In the genomic region with DNA sequence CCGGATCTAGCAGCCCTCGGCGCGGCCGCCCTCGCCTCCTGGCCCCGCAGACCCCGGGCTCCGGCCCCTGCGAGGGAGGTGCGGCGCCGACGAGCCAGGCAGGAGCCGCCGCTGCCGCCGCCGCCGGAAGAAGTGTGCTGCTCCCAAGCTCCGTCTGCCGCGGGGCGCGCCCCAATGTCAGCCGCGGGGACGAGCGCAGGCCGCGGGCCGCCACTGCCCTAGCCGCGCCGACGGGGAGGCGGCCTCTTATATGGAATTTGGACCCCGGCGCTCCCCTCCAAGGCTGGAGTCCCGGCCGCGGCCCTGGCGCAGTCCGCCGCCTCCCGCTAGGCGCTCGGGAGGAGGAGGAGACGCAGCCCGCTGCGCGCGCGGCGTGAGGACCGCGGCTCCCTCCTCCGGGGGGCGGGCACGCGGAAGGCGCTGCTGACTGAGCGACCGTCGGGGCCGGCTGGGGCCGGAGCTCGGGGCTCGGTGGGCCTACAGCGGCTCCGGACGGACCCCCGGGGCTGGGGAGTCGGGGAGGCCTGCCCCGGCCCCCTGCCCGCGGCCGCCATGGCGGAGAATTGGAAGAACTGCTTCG, we compare ENCODE assay signal across 8 cellular contexts. TPM values are rescaled to one million over a fixed set of nuclear protein-coding genes. Genes with fewer than 3 reads are reported as not detected.
DNase-seq lines count a peak whose midpoint lies in the region; ATAC-seq and TF ChIP-seq lines count a peak whose summit lies in the region.

A gene with protein sequence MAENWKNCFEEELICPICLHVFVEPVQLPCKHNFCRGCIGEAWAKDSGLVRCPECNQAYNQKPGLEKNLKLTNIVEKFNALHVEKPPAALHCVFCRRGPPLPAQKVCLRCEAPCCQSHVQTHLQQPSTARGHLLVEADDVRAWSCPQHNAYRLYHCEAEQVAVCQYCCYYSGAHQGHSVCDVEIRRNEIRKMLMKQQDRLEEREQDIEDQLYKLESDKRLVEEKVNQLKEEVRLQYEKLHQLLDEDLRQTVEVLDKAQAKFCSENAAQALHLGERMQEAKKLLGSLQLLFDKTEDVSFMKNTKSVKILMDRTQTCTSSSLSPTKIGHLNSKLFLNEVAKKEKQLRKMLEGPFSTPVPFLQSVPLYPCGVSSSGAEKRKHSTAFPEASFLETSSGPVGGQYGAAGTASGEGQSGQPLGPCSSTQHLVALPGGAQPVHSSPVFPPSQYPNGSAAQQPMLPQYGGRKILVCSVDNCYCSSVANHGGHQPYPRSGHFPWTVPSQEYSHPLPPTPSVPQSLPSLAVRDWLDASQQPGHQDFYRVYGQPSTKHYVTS (plus strand): TSS at position 414 of the 580 bp plus-strand sequence. CDS start 139 bp downstream, at position 553.

- H3F3A ChIP-seq in Loucy (ENCODE audit: low read depth), result 0 out of 2 replicates have a peak, but pooled peaks cover 10% of the 10 kb centered on the region

- peak within 1 kb of the TSS; percentile 92 for H3K18ac ChIP-seq in mesendoderm (ENCODE audit: low read length)

- H3K4me3 ChIP-seq in GM06990 (replicated peaks; ENCODE audit: low read depth, low read length) (peak within 1 kb of the TSS; percentile 78), Loucy (ENCODE audit: low read length, poor library complexity, severe bottlenecking) (peak within 1 kb of the TSS; percentile 86), mesendoderm (ENCODE audit: low read length) (peak within 1 kb of the TSS; percentile 53)

- WGBS in mesendoderm (ENCODE audit: extremely low coverage, insufficient coverage, low lambda C conversion rate), result no CpG with 5 or more reads among the region's 80 CpGs

- peak within 1 kb of the TSS; percentile 97 for H3K4ac ChIP-seq in mesendoderm (ENCODE audit: low read depth, low read length)

- H3K27ac Mint-ChIP-seq in stimulated activated effector memory CD8-positive, alpha-beta T cell treated with anti-CD3 and anti-CD28 coated beads, Interleukin-12 subunit alpha, Interleukin-12 subunit beta, amount 100 ng/mL, for 72 hours, result peak within 1 kb of the TSS; percentile 97

- H3K4me2 ChIP-seq in Loucy (ENCODE audit: low read depth, low read length, poor library complexity, severe bottlenecking) (peak within 1 kb of the TSS; percentile 100), mesendoderm (ENCODE audit: low read length) (peak within 1 kb of the TSS; percentile 89)

- H3K27me3 ChIP-seq in GM06990 (replicated peaks; ENCODE audit: control insufficient read depth, insufficient read depth, low read length), result no peaks in the 10 kb centered on the region
- H3K27me3 ChIP-seq in Loucy (ENCODE audit: insufficient read depth, low read length, poor library complexity, severe bottlenecking), result no peaks in the 10 kb centered on the region
- H3K27me3 ChIP-seq in mesendoderm (ENCODE audit: insufficient read depth, low read length, poor library complexity), result no peaks in the 10 kb centered on the region

- no peaks in the 10 kb centered on the region for H3K9me3 ChIP-seq in Loucy (ENCODE audit: insufficient read depth, low read depth, low read length)

- H3K4me1 ChIP-seq in Loucy (ENCODE audit: insufficient read depth, low read length, poor library complexity, severe bottlenecking) (peaks cover 37% of the 10 kb centered on the region), mesendoderm (ENCODE audit: control insufficient read depth, low read depth, low read length) (peaks cover 3% of the 10 kb centered on the region)

- H4K8ac ChIP-seq in mesendoderm (ENCODE audit: low read depth, low read length), result no peak within 1 kb of the TSS

- peaks cover 43% of the 10 kb centered on the region for H3K4me1 Mint-ChIP-seq in stimulated activated effector memory CD8-positive, alpha-beta T cell treated with anti-CD3 and anti-CD28 coated beads, Interleukin-12 subunit alpha, Interleukin-12 subunit beta, amount 100 ng/mL, for 72 hours

- H2AFZ ChIP-seq in Loucy (ENCODE audit: low read length), result no peak within 1 kb of the TSS

- H2BK15ac ChIP-seq in mesendoderm (replicated peaks; ENCODE audit: low read depth), result no peak within 1 kb of the TSS

- peak within 1 kb of the TSS; percentile 94 for H3K4me3 Mint-ChIP-seq in stimulated activated effector memory CD8-positive, alpha-beta T cell treated with anti-CD3 and anti-CD28 coated beads, Interleukin-12 subunit alpha, Interleukin-12 subunit beta, amount 100 ng/mL, for 72 hours

- H3K23ac ChIP-seq in mesendoderm (ENCODE audit: low read length), result peak within 1 kb of the TSS; percentile 29

- H3K9me3 Mint-ChIP-seq in stimulated activated effector memory CD8-positive, alpha-beta T cell treated with anti-CD3 and anti-CD28 coated beads, Interleukin-12 subunit alpha, Interleukin-12 subunit beta, amount 100 ng/mL, for 72 hours, result no peaks in the 10 kb centered on the region

- H3K27ac ChIP-seq in mesendoderm (ENCODE audit: low read depth, low read length), result peak within 1 kb of the TSS; percentile 97

- H3K79me2 ChIP-seq in Loucy (ENCODE audit: insufficient read depth, low read length) (peaks cover 65% of the 10 kb centered on the region), mesendoderm (ENCODE audit: control insufficient read depth, insufficient read depth, low read length) (peaks cover 40% of the 10 kb centered on the region)

- H3K9ac ChIP-seq in Loucy (ENCODE audit: low read depth, low read length, poor library complexity, severe bottlenecking), result peak within 1 kb of the TSS; percentile 98
- H3K9ac ChIP-seq in mesendoderm (ENCODE audit: low read length), result peak within 1 kb of the TSS; percentile 84

- H3K79me1 ChIP-seq in mesendoderm (ENCODE audit: low read length), result peaks cover 17% of the 10 kb centered on the region

- H2BK120ac ChIP-seq in mesendoderm (ENCODE audit: low read depth, low read length), result peak within 1 kb of the TSS; percentile 64

- peak within 1 kb of the TSS; percentile 86 for H3K56ac ChIP-seq in mesendoderm (ENCODE audit: low read length)

- peaks cover 47% of the 10 kb centered on the region for H4K20me1 ChIP-seq in Loucy (ENCODE audit: insufficient read depth, low read length, poor library complexity, severe bottlenecking)

- no peak within 1 kb of the TSS for H4K5ac ChIP-seq in mesendoderm (ENCODE audit: low read length)

- DNase-seq in GM06990 (ENCODE audit: extremely low read depth, insufficient read length) (peak; percentile 80), ecto neural progenitor cell (ENCODE audit: low spot score) (peak; percentile 75), mesendoderm (peak; percentile 65), cerebellar nuclear complex (lab: John Stamatoyannopoulos, UW) (no peak)
- DNase-seq in activated CD4-positive, alpha-beta T cell treated with anti-CD3 and anti-CD28 coated beads, Interleukin-2, amount 50 U/mL, for 1 hour, result peak; percentile 57
- peak; percentile 56 to 85 for DNase-seq in stimulated activated effector memory CD8-positive, alpha-beta T cell treated with anti-CD3 and anti-CD28 coated beads, Interleukin-12 subunit alpha, Interleukin-12 subunit beta, amount 100 ng/mL, for 72 hours (ENCODE audit: low spot score in 2 of 2)

- H2AK5ac ChIP-seq in mesendoderm (ENCODE audit: low read length), result no peak within 1 kb of the TSS

- no peak for TF ChIP-seq CTCF in GM06990 (IDR thresholded peaks at IDR 0.05; ENCODE audit: insufficient read depth, low read length, poor library complexity, severe bottlenecking)
- TF ChIP-seq CTCF in Loucy (conservative IDR thresholded peaks at IDR 0.05; ENCODE audit: low read length), result no peak

- H3K9me2 ChIP-seq in Loucy (replicated peaks; ENCODE audit: low read depth, low read length), result no peaks in the 10 kb centered on the region

- H3K36me3 ChIP-seq in GM06990 (ENCODE audit: control insufficient read depth, insufficient read depth, low read length), result peaks cover 1% of the 10 kb centered on the region; the same call in 1 of the 2 replicates
- H3K36me3 ChIP-seq in Loucy (ENCODE audit: insufficient read depth, low read length), result no peaks in the 10 kb centered on the region
- no peaks in the 10 kb centered on the region for H3K36me3 ChIP-seq in mesendoderm (ENCODE audit: control insufficient read depth, insufficient read depth, low read length)

- no peak for ATAC-seq in stimulated activated effector memory CD8-positive, alpha-beta T cell treated with anti-CD3 and anti-CD28 coated beads, Interleukin-12 subunit alpha, Interleukin-12 subunit beta, amount 100 ng/mL, for 72 hours
- no peak for ATAC-seq in GM18520 (IDR thresholded peaks at IDR 0.05; ENCODE audit: unreplicated experiment)

- peaks cover 58% of the 10 kb centered on the region for H3K36me3 Mint-ChIP-seq in stimulated activated effector memory CD8-positive, alpha-beta T cell treated with anti-CD3 and anti-CD28 coated beads, Interleukin-12 subunit alpha, Interleukin-12 subunit beta, amount 100 ng/mL, for 72 hours

- no peak within 1 kb of the TSS for H2BK5ac ChIP-seq in mesendoderm (ENCODE audit: low read length)

RNA-seq across cellular contexts. Expression of the gene that starts here (rescaled TPM):
- 22.6 TPM for polyA plus RNA-seq in mesendoderm (2013, experiment 1 of 2)
- 23.2 TPM for polyA plus RNA-seq in mesendoderm (2013, experiment 2 of 2)

Comparison
In these comparisons a context has a peak if more than half of its experiments do, and no peak if none do; other contexts are left out.
1. DNase-seq: peak in GM06990 (single experiment), activated CD4-positive, alpha-beta T cell treated with anti-CD3 and anti-CD28 coated beads, Interleukin-2, amount 50 U/mL, for 1 hour (single experiment), ecto neural progenitor cell (single experiment), mesendoderm (single experiment) and stimulated activated effector memory CD8-positive, alpha-beta T cell treated with anti-CD3 and anti-CD28 coated beads, Interleukin-12 subunit alpha, Interleukin-12 subunit beta, amount 100 ng/mL, for 72 hours (2 of 2); none in cerebellar nuclear complex (0 of 2).
2. Peak in every context shown above with its lines, with median percentiles within 50 percentile points of each other: H3K4me3 ChIP-seq.